In genomic region chr16:82192665-82193064, GRCh38 we compare ENCODE assay signal across 9 cellular contexts. TPM values are rescaled to one million over a fixed set of nuclear protein-coding genes. Genes with fewer than 3 reads are reported as not detected.
DNase-seq lines count a peak whose midpoint lies in the region; ATAC-seq, FAIRE-seq and TF ChIP-seq lines count a peak whose summit lies in the region.
"Had no signal": no experiment of that assay in that cellular context is flagged by ENCODE, and none has a peak within 500 bp of the region (broad histone marks: within the 10 kb centered on the region; RNA-seq: fewer than 3 reads in every experiment).

No MANE protein-coding gene starts in this region.

- peak overlapping the region; percentile 90 for H3K27ac ChIP-seq in ACC112 (ENCODE audit: low read depth, low read length)
- H3K27ac ChIP-seq in keratinocyte (ENCODE audit: control insufficient read depth, insufficient read depth, low read length) = peak overlapping the region; percentile 58
- H3K27ac ChIP-seq in right atrium auricular region = no peak overlapping the region
- H3K27ac ChIP-seq: testis had no signal

- H4K20me1 ChIP-seq in keratinocyte (ENCODE audit: control insufficient read depth, extremely low read depth, insufficient read depth, low read length) = no peaks in the 10 kb centered on the region

- ATAC-seq in HG03097 (IDR thresholded peaks at IDR 0.05; ENCODE audit: low FRiP score, unreplicated experiment) = no peak

- H3K4me3 Mint-ChIP-seq in activated CD4-positive, alpha-beta memory T cell treated with anti-CD3 and anti-CD28 coated beads, Interleukin-2, amount 10 ng/mL, durations not matched to agents 7 days and 5 days = no peak overlapping the region

- H2AFZ ChIP-seq in ACC112 (ENCODE audit: low read length, unreplicated experiment) = peak overlapping the region; percentile 88
- peak overlapping the region; percentile 67 for H2AFZ ChIP-seq in keratinocyte (ENCODE audit: control insufficient read depth, low read length)

- dilution Hi-C loops in keratinocyte (cut with MboI; ENCODE audit: extremely low pct_ligation_motif_present, low sequenced_read_pairs) = no loop called here

- DNase-seq in HCEC 1CT (peak; percentile 94), keratinocyte (ENCODE audit: low read depth, low spot score) (no peak), HK-2 (ENCODE audit: unreplicated experiment) (no peak), GM13977 (ENCODE audit: low spot score) (no peak), right atrium auricular region (ENCODE audit: low spot score) (no peak)
- peak; percentile 42 for DNase-seq in activated CD4-positive, alpha-beta memory T cell treated with anti-CD3 and anti-CD28 coated beads, Interleukin-2, amount 10 ng/mL, durations not matched to agents 7 days and 5 days
- DNase-seq: testis had no signal

- H3K27me3 Mint-ChIP-seq in activated CD4-positive, alpha-beta memory T cell treated with anti-CD3 and anti-CD28 coated beads, Interleukin-2, amount 10 ng/mL, durations not matched to agents 7 days and 5 days = peaks cover 18% of the 10 kb centered on the region

- H3K9me1 ChIP-seq in keratinocyte (ENCODE audit: control insufficient read depth, extremely low read depth, insufficient read depth, low read length) = no peaks in the 10 kb centered on the region

- H3K36me3 ChIP-seq in ACC112 (ENCODE audit: insufficient read depth, low read length) (no peaks in the 10 kb centered on the region), keratinocyte (ENCODE audit: control insufficient read depth in 2 of 2, extremely low read depth in 1 of 2, insufficient read depth in 2 of 2, low read length in 2 of 2) (no peaks in the 10 kb centered on the region), right atrium auricular region (no peaks in the 10 kb centered on the region)

- in situ Hi-C loops in GM13977 (cut with MboI; ENCODE audit: low pct_unique_long_range_greater_than_20kb, low sequenced_read_pairs, unreplicated experiment) = no loop called here

- peak; percentile 92 for FAIRE-seq in keratinocyte (lab: Jason Lieb, UNC)

- no peak for TF ChIP-seq CTCF in keratinocyte (optimal IDR thresholded peaks at IDR 0.05 in 1 of 3, IDR thresholded peaks at IDR 0.05 in 1 of 3, conservative IDR thresholded peaks at IDR 0.05 in 1 of 3; ENCODE audit: extremely low read depth in 1 of 3, insufficient read depth in 2 of 3, low read length in 3 of 3)
- no peak for TF ChIP-seq CTCF in GM13977 (IDR thresholded peaks at IDR 0.05; ENCODE audit: extremely low read depth, insufficient read depth, missing control alignments)
- no peak for TF ChIP-seq CTCF in right atrium auricular region (IDR thresholded peaks at IDR 0.05)

- peak overlapping the region; percentile 82 for H3K27ac Mint-ChIP-seq in activated CD4-positive, alpha-beta memory T cell treated with anti-CD3 and anti-CD28 coated beads, Interleukin-2, amount 10 ng/mL, durations not matched to agents 7 days and 5 days

- H3K4me1 Mint-ChIP-seq in activated CD4-positive, alpha-beta memory T cell treated with anti-CD3 and anti-CD28 coated beads, Interleukin-2, amount 10 ng/mL, durations not matched to agents 7 days and 5 days = peaks cover 29% of the 10 kb centered on the region

- no peaks in the 10 kb centered on the region for H3K9me3 ChIP-seq in keratinocyte (ENCODE audit: control insufficient read depth, low read depth, low read length)
- no peaks in the 10 kb centered on the region for H3K9me3 ChIP-seq in right atrium auricular region
- H3K9me3 ChIP-seq: testis had no signal

- no peaks in the 10 kb centered on the region for H3K9me3 Mint-ChIP-seq in activated CD4-positive, alpha-beta memory T cell treated with anti-CD3 and anti-CD28 coated beads, Interleukin-2, amount 10 ng/mL, durations not matched to agents 7 days and 5 days

- H3K79me2 ChIP-seq in ACC112 (ENCODE audit: control insufficient read depth, insufficient read depth, low read length, unreplicated experiment) = no peaks in the 10 kb centered on the region
- no peaks in the 10 kb centered on the region for H3K79me2 ChIP-seq in keratinocyte (ENCODE audit: control insufficient read depth, insufficient read depth, low read length)

- CTCF ChIA-PET in activated CD4-positive, alpha-beta memory T cell treated with anti-CD3 and anti-CD28 coated beads, Interleukin-2, amount 10 ng/mL, durations not matched to agents 7 days and 5 days (lab: Charles Lee) = interaction anchor here (0.7 to 1.2 kb wide), 2 partner anchors 37 to 59 kb away, joined by 3 read pairs; no protein-coding TSS in a partner anchor

- H3K4me2 ChIP-seq in keratinocyte (ENCODE audit: control insufficient read depth, extremely low read depth, insufficient read depth, low read depth, low read length) = peak overlapping the region; percentile 30

- H3K4me3 ChIP-seq in ACC112 (ENCODE audit: low read depth, low read length) (peak overlapping the region; percentile 56; the same call in 1 of the 2 replicates), keratinocyte (ENCODE audit: control insufficient read depth in 2 of 3, extremely low read depth in 1 of 3, insufficient read depth in 2 of 3, low read depth in 1 of 3, low read length in 3 of 3) (no peak overlapping the region), right atrium auricular region (no peak overlapping the region)
- H3K4me3 ChIP-seq: testis had no signal

- POLR2A ChIA-PET in activated CD4-positive, alpha-beta memory T cell treated with anti-CD3 and anti-CD28 coated beads, Interleukin-2, amount 10 ng/mL, durations not matched to agents 7 days and 5 days (lab: Charles Lee) = interaction anchor here (1.0 to 2.0 kb wide), 2 partner anchors 12 to 23 kb away, joined by 5 to 24 read pairs; partner anchors contain the start of gene MPHOSPH6

- no peak overlapping the region for H3K9ac ChIP-seq in keratinocyte (ENCODE audit: control insufficient read depth, extremely low read depth, insufficient read depth, low read length)

- H3K27me3 ChIP-seq in ACC112 (ENCODE audit: insufficient read depth, low read length) (no peaks in the 10 kb centered on the region), keratinocyte (ENCODE audit: control insufficient read depth, extremely low read depth, insufficient read depth, low read length) (no peaks in the 10 kb centered on the region), right atrium auricular region (no peaks in the 10 kb centered on the region)
- H3K27me3 ChIP-seq: testis had no signal

- H3K4me1 ChIP-seq in ACC112 (ENCODE audit: control insufficient read depth, insufficient read depth, low read length, unreplicated experiment) (peaks cover 27% of the 10 kb centered on the region), keratinocyte (ENCODE audit: control insufficient read depth, extremely low read depth, insufficient read depth, low read length) (peaks cover 22% of the 10 kb centered on the region), right atrium auricular region (no peaks in the 10 kb centered on the region)
- H3K4me1 ChIP-seq: testis had no signal

- peaks cover 2% of the 10 kb centered on the region for H3K36me3 Mint-ChIP-seq in activated CD4-positive, alpha-beta memory T cell treated with anti-CD3 and anti-CD28 coated beads, Interleukin-2, amount 10 ng/mL, durations not matched to agents 7 days and 5 days (ENCODE audit: low read depth)

RNA-seq across cellular contexts. Expression of gene MPHOSPH6, which starts 22.6 kb away (rescaled TPM):
- 10 to 100 TPM; 27.1 to 28.7 TPM for total RNA-seq in activated CD4-positive, alpha-beta memory T cell treated with anti-CD3 and anti-CD28 coated beads, Interleukin-2, amount 10 ng/mL, durations not matched to agents 7 days and 5 days
- polyA plus RNA-seq in keratinocyte = 38.2 to 76.1 TPM (median 56.2 TPM) in 3 replicates
- 290 TPM for polyA plus RNA-seq in keratinocyte (2011; ENCODE audit: low read depth)
- 47.3 and 71.3 TPM in 2 replicates for polyA plus RNA-seq in keratinocyte (2011; cell fraction: cytosol; rRNA removed)
- polyA plus RNA-seq in keratinocyte (2011; cell fraction: nucleus; rRNA removed) = 57.9 and 79.3 TPM in 2 replicates
- 60.0 and 60.9 TPM in 2 replicates for polyA plus RNA-seq in keratinocyte (2012; ENCODE audit: low replicate concordance)
- polyA minus RNA-seq in keratinocyte = 2.4 to 22.8 TPM (median 9.8 TPM) in 3 replicates
- 15.2 TPM for polyA minus RNA-seq in keratinocyte (2011; cell fraction: cytosol; rRNA and poly(A)+ RNA removed)
- 10.7 and 27.0 TPM in 2 replicates for polyA minus RNA-seq in keratinocyte (2011; cell fraction: nucleus; rRNA and poly(A)+ RNA removed)
- 1 to 10 TPM; 8.5 to 9.4 TPM for total RNA-seq in right atrium auricular region

Comparison
In these comparisons a context has a peak if more than half of its experiments do, and no peak if none do; other contexts are left out.
1. H3K27ac ChIP-seq: peak in ACC112 (single experiment) and keratinocyte (single experiment); none in right atrium auricular region (0 of 2).
2. DNase-seq: peak in HCEC 1CT (single experiment) and activated CD4-positive, alpha-beta memory T cell treated with anti-CD3 and anti-CD28 coated beads, Interleukin-2, amount 10 ng/mL, durations not matched to agents 7 days and 5 days (single experiment); none in keratinocyte (single experiment), HK-2 (single experiment), GM13977 (single experiment) and right atrium auricular region (single experiment).